ENCODE assay signal across 14 cellular contexts in genomic region chr12:131766382-131767107, GRCh38.
"Had no signal": no experiment of that assay in that cellular context is flagged by ENCODE, and none has a peak within 500 bp of the region (broad histone marks: within the 10 kb centered on the region; RNA-seq: fewer than 3 reads in every experiment).

No MANE protein-coding gene starts in this region.

- H3K27ac ChIP-seq: ascending aorta, gastroesophageal sphincter, left ventricle myocardium inferior, neural progenitor cell, ovary had no signal

- H3K4me1 ChIP-seq: ascending aorta, gastroesophageal sphincter, left ventricle myocardium inferior, neural progenitor cell, stomach had no signal

- H3K4me3 ChIP-seq: ascending aorta, gastroesophageal sphincter, left ventricle myocardium inferior, neural progenitor cell, ovary, stomach had no signal

- H3K4me2 ChIP-seq: neural progenitor cell had no signal

- ATAC-seq: activated CD8-positive, alpha-beta T cell treated with anti-CD3 and anti-CD28 coated beads for 36 hours; activated naive CD8-positive, alpha-beta T cell treated with anti-CD3 and anti-CD28 coated beads, Interleukin-2, amount 50 U/mL, for 24 hours; activated T-cell treated with anti-CD3 and anti-CD28 coated beads, Interleukin-2, amount 50 U/mL, for 72 hours; gastroesophageal sphincter had no signal

- DNase-seq: activated CD8-positive, alpha-beta memory T cell treated with anti-CD3 and anti-CD28 coated beads, Interleukin-2, amount 50 U/mL, for 4 hours; activated CD8-positive, alpha-beta T cell treated with anti-CD3 and anti-CD28 coated beads for 36 hours; activated gamma-delta T cell treated with Interleukin-2 at 50 U/mL for 16 hours; activated naive CD8-positive, alpha-beta T cell treated with anti-CD3 and anti-CD28 coated beads, Interleukin-2, amount 50 U/mL, for 24 hours; activated T-cell treated with anti-CD3 and anti-CD28 coated beads, Interleukin-2, amount 50 U/mL, for 72 hours; left ventricle myocardium inferior; stimulated activated CD4-positive, alpha-beta T cell treated with anti-CD3 and anti-CD28 coated beads, Interleukin-15, amount 100 ng/mL, for 24 hours; stimulated activated CD4-positive, alpha-beta T cell treated with anti-CD3 and anti-CD28 coated beads, Interleukin-4, amount 100 ng/mL, for 24 hours; stomach had no signal

- H3K9me3 ChIP-seq: ascending aorta, gastroesophageal sphincter, left ventricle myocardium inferior, ovary, stomach had no signal

- H3K36me3 ChIP-seq: ovary had no signal

- H3K9ac ChIP-seq: neural progenitor cell had no signal

- FAIRE-seq: keratinocyte had no signal

- H2AFZ ChIP-seq: neural progenitor cell had no signal

- H3K27me3 ChIP-seq: ascending aorta, gastroesophageal sphincter, neural progenitor cell, ovary, stomach had no signal
